In the genomic region with DNA sequence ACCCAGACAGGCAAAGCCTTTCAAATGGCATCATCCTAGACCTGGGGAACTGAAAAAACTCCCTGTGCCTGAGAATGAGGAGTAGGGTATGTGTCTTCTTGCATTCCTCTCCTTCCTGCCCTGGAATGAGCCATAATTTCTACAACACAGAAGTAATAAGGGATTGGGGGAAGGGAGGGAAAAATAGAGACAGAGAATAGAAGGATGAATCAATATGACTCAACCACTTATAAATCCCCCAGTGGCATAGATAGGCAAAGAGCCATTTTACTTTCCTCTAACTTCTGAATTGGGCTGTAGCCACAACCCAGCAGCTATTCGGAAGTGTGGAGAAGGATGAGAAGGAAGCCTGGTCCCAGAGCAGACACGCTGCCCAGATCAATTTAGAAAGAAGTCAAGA, we compare ENCODE assay signal across 1 cellular context.
TF ChIP-seq lines count a peak whose summit lies in the region.

No MANE protein-coding gene starts in this region.

TF ChIP-seq in SK-N-SH, 30 proteins besides CTCF, POLR2A, EP300 and RAD21 (continued from another document):
- TF ChIP-seq NFIC (IDR thresholded peaks at IDR 0.05; ENCODE audit: borderline replicate concordance) (peak; percentile 83), FOXJ3 (CRISPR knock-in tag; IDR thresholded peaks at IDR 0.05) (no peak), JUND (IDR thresholded peaks at IDR 0.05) (peak; percentile 77), MEF2A (IDR thresholded peaks at IDR 0.05; ENCODE audit: borderline replicate concordance, low read depth) (0 out of 2 replicates have a peak, but pooled peaks have one; percentile 29), MXI1 (IDR thresholded peaks at IDR 0.05; ENCODE audit: low read depth, low read length) (no peak), POLR2AphosphoS5 (IDR thresholded peaks at IDR 0.05; ENCODE audit: low read depth, low read length) (no peak), GATA2 (CRISPR knock-in tag; IDR thresholded peaks at IDR 0.05) (no peak), TCF12 (IDR thresholded peaks at IDR 0.05) (peak; percentile 78), FOSL2 (IDR thresholded peaks at IDR 0.05; ENCODE audit: borderline replicate concordance, low read depth) (peak; percentile 81), EZH2phosphoT487 (IDR thresholded peaks at IDR 0.05; ENCODE audit: borderline replicate concordance, low read depth) (no peak), SIN3A (IDR thresholded peaks at IDR 0.05; ENCODE audit: borderline replicate concordance, low read depth, low read length) (no peak), TAF1 (IDR thresholded peaks at IDR 0.05; ENCODE audit: borderline replicate concordance, low read depth, low read length) (no peak), RFX5 (IDR thresholded peaks at IDR 0.05; ENCODE audit: low read length) (no peak), NRF1 (IDR thresholded peaks at IDR 0.05; ENCODE audit: low read depth, low read length) (no peak), RXRA (IDR thresholded peaks at IDR 0.05; ENCODE audit: borderline replicate concordance, low read depth) (0 out of 2 replicates have a peak, but pooled peaks have one; percentile 59)
- TF ChIP-seq, protein P1, sequence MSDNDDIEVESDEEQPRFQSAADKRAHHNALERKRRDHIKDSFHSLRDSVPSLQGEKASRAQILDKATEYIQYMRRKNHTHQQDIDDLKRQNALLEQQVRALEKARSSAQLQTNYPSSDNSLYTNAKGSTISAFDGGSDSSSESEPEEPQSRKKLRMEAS (IDR thresholded peaks at IDR 0.05; ENCODE audit: low read depth), result peak; percentile 48; the same call in 1 of the 2 replicates
- TF ChIP-seq, protein P2, sequence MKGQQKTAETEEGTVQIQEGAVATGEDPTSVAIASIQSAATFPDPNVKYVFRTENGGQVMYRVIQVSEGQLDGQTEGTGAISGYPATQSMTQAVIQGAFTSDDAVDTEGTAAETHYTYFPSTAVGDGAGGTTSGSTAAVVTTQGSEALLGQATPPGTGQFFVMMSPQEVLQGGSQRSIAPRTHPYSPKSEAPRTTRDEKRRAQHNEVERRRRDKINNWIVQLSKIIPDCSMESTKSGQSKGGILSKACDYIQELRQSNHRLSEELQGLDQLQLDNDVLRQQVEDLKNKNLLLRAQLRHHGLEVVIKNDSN (IDR thresholded peaks at IDR 0.05; ENCODE audit: borderline replicate concordance, low read depth), result no peak
- TF ChIP-seq, protein P3, sequence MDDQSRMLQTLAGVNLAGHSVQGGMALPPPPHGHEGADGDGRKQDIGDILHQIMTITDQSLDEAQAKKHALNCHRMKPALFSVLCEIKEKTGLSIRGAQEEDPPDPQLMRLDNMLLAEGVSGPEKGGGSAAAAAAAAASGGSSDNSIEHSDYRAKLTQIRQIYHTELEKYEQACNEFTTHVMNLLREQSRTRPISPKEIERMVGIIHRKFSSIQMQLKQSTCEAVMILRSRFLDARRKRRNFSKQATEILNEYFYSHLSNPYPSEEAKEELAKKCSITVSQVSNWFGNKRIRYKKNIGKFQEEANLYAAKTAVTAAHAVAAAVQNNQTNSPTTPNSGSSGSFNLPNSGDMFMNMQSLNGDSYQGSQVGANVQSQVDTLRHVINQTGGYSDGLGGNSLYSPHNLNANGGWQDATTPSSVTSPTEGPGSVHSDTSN (IDR thresholded peaks at IDR 0.05), result peak; percentile 76
- TF ChIP-seq, protein P4, sequence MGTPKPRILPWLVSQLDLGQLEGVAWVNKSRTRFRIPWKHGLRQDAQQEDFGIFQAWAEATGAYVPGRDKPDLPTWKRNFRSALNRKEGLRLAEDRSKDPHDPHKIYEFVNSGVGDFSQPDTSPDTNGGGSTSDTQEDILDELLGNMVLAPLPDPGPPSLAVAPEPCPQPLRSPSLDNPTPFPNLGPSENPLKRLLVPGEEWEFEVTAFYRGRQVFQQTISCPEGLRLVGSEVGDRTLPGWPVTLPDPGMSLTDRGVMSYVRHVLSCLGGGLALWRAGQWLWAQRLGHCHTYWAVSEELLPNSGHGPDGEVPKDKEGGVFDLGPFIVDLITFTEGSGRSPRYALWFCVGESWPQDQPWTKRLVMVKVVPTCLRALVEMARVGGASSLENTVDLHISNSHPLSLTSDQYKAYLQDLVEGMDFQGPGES (IDR thresholded peaks at IDR 0.05; ENCODE audit: low read depth, low read length), result no peak
